Comparison of ENCODE assay signal across 13 cellular contexts in genomic region chr7:138907438-138907837, GRCh38.
"Had no signal": no experiment of that assay in that cellular context is flagged by ENCODE, and none has a peak within 500 bp of the region (broad histone marks: within the 10 kb centered on the region; RNA-seq: fewer than 3 reads in every experiment).

No MANE protein-coding gene starts in this region.

- H3K27ac ChIP-seq: coronary artery, heart left ventricle, neutrophil, right lobe of liver, thyroid gland had no signal

- H3K4me1 ChIP-seq: heart left ventricle, right lobe of liver, thyroid gland, uterus had no signal

- ATAC-seq: naive thymus-derived CD4-positive, alpha-beta T cell; right lobe of liver had no signal

- H3K9me3 Mint-ChIP-seq: type B pancreatic cell had no signal

- H3K36me3 Mint-ChIP-seq: naive thymus-derived CD4-positive, alpha-beta T cell had no signal

- DNase-seq: effector CD4-positive, alpha-beta T cell; heart left ventricle; hippocampal formation; naive thymus-derived CD4-positive, alpha-beta T cell; right lobe of liver; stimulated activated CD4-positive, alpha-beta T cell treated with anti-CD3 and anti-CD28 coated beads, Interleukin-2, amount 100 ng/mL, for 24 hours; stimulated activated CD4-positive, alpha-beta T cell treated with anti-CD3 and anti-CD28 coated beads, Interleukin-4, amount 100 ng/mL, for 4 hours; stimulated activated naive CD4-positive, alpha-beta T cell; thyroid gland; uterus had no signal

- H3K36me3 ChIP-seq: neutrophil, right lobe of liver, thyroid gland, uterus had no signal

- H3K27ac Mint-ChIP-seq: naive thymus-derived CD4-positive, alpha-beta T cell; type B pancreatic cell had no signal

- H3K4me3 Mint-ChIP-seq: naive thymus-derived CD4-positive, alpha-beta T cell; type B pancreatic cell had no signal

- H3K4me3 ChIP-seq: coronary artery, heart left ventricle, right lobe of liver, thyroid gland, uterus had no signal

- H3K9me3 ChIP-seq: heart left ventricle, neutrophil, right lobe of liver, thyroid gland, uterus had no signal

- H3K27me3 ChIP-seq: heart left ventricle, neutrophil, right lobe of liver, thyroid gland, uterus had no signal

- H3K27me3 Mint-ChIP-seq: type B pancreatic cell had no signal
